In the genomic region with DNA sequence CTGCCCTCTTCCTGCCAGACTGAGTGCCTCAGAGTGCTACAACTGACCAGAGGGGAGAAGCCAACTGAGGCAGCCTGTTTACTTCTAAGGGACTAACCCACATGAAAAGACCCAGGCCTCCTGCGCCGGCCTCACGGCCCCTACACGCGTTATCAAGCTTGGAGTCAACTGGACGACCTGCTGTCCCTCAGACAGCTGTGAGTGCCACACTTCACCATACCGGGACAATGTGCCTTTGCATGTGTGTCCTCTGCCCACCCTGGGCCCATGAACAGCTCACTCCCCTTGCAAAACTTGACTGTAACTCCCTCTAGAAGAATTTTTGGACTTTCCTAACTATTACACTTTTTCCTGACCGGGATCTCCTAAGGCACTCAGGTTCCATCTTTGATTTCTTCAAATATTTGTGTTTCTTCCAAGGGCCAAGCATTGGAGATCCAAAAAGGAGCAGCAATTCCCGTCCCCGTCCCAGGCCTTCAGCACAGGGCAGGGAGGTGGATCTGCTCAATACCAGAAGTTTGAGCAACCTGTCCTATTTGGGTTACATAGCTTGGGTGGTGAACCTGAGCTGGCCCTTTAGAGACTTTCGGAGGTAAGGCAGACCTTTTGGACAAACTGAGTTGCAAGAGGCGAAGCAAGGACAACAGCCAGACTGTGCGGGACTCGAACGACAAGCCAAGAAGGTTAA, we compare ENCODE assay signal across 8 cellular contexts. TPM values are rescaled to one million over a fixed set of nuclear protein-coding genes. Genes with fewer than 3 reads are reported as not detected.
A peak's percentile ranks its signal among the peaks of the same experiment; 100 is the strongest.
DNase-seq lines count a peak whose midpoint lies in the region; ATAC-seq, FAIRE-seq and TF ChIP-seq lines count a peak whose summit lies in the region.

No MANE protein-coding gene starts in this region.

- DNase-seq in GM12892 (ENCODE audit: insufficient read length) (no peak), OCI-M1 (lab: John Stamatoyannopoulos, UW) (peak; percentile 56), coronary artery (ENCODE audit: low spot score) (no peak), osteocyte (ENCODE audit: extremely low spot score, unreplicated experiment) (no peak), occipital lobe (lab: John Stamatoyannopoulos, UW) (no peak), hypothalamus (lab: John Stamatoyannopoulos, UW) (no peak), RCC 7860 (ENCODE audit: low spot score) (no peak)

- TF ChIP-seq POLR2A in GM12892 (IDR thresholded peaks at IDR 0.05; ENCODE audit: low read depth, low read length), result no peak

- no peak for ATAC-seq in esophagus mucosa

- H3K27ac Mint-ChIP-seq in osteocyte (ENCODE audit: unreplicated experiment), result peak overlapping the region; percentile 92

- H3K27me3 Mint-ChIP-seq in osteocyte (ENCODE audit: unreplicated experiment), result no peaks in the 10 kb centered on the region

- peak overlapping the region; percentile 91 for H3K4me3 Mint-ChIP-seq in osteocyte (ENCODE audit: unreplicated experiment)

- FAIRE-seq in GM12892 (lab: Jason Lieb, UNC), result peak; percentile 85
- no peak for FAIRE-seq in RCC 7860 (lab: Jason Lieb, UNC)

- H3K4me1 Mint-ChIP-seq in osteocyte (ENCODE audit: unreplicated experiment), result peaks cover 36% of the 10 kb centered on the region

- peak overlapping the region; percentile 96 for H3K4me3 ChIP-seq in coronary artery

- H3K27ac ChIP-seq in coronary artery, result no peak overlapping the region

- no peaks in the 10 kb centered on the region for H3K9me3 Mint-ChIP-seq in osteocyte (ENCODE audit: unreplicated experiment)

- H3K36me3 Mint-ChIP-seq in osteocyte (ENCODE audit: unreplicated experiment), result peaks cover 13% of the 10 kb centered on the region

- no peak for TF ChIP-seq CTCF in coronary artery (IDR thresholded peaks at IDR 0.05)
- no peak for TF ChIP-seq CTCF in osteocyte (IDR thresholded peaks at IDR 0.05)

RNA-seq across cellular contexts. Expression of gene NOP14, which starts 1.7 kb away (rescaled TPM):
- 36.9 TPM for polyA plus RNA-seq in GM12892 (2012; ENCODE audit: missing spikeins)
- total RNA-seq in osteocyte (29.3 and 29.6 TPM in 2 replicates), occipital lobe (5.6 TPM), esophagus mucosa (28.7 TPM)

RNA-seq across cellular contexts. Expression of gene GRK4, which starts 1.8 kb away (rescaled TPM):
- polyA plus RNA-seq in GM12892 (2012; ENCODE audit: missing spikeins), result 3.7 TPM
- total RNA-seq in osteocyte (10.5 and 11.7 TPM in 2 replicates), occipital lobe (53.8 TPM), esophagus mucosa (2.0 TPM)
